ENCODE assay signal across 19 cellular contexts in genomic region chr18:75111673-75112485, GRCh38.
DNase-seq lines count a peak whose midpoint lies in the region; ATAC-seq and TF ChIP-seq lines count a peak whose summit lies in the region.
"Had no signal": no experiment of that assay in that cellular context is flagged by ENCODE, and none has a peak within 500 bp of the region (broad histone marks: within the 10 kb centered on the region; RNA-seq: fewer than 3 reads in every experiment).

No MANE protein-coding gene starts in this region.

- CTCF ChIA-PET in PC-3 (lab: Charles Lee), result no interaction called here

- ATAC-seq in PC-3 (no peak; the same call in none of the 2 replicates), GM21526 (IDR thresholded peaks at IDR 0.05; ENCODE audit: low FRiP score, unreplicated experiment) (no peak)
- no peak for ATAC-seq in activated T-cell treated with anti-CD3 and anti-CD28 coated beads, Interleukin-2, amount 50 U/mL, for 72 hours (replicated peaks in 1 of 2)
- ATAC-seq: body of pancreas, heart right ventricle had no signal

- no peaks in the 10 kb centered on the region for H3K4me1 Mint-ChIP-seq in activated T-cell treated with anti-CD3 and anti-CD28 coated beads, Interleukin-2, amount 50 U/mL, for 72 hours (ENCODE audit: low read depth)
- H3K4me1 Mint-ChIP-seq: activated naive CD4-positive, alpha-beta T cell treated with anti-CD3 and anti-CD28 coated beads, Interleukin-2, amount 50 U/mL, for 24 hours had no signal

- H3K4me2 ChIP-seq in PC-3 (ENCODE audit: low read length), result peak overlapping the region; percentile 26

- DNase-seq in ACHN (peak; percentile 14), HT1080 (ENCODE audit: low read depth) (peak; percentile 24), PC-3 (peak; percentile 45), iris pigment epithelial cell (ENCODE audit: low read depth) (peak; percentile 21)
- DNase-seq in stimulated activated CD4-positive, alpha-beta T cell treated with anti-CD3 and anti-CD28 coated beads, Interleukin-15, amount 100 ng/mL, for 24 hours, result no peak
- no peak for DNase-seq in activated naive CD4-positive, alpha-beta T cell treated with anti-CD3 and anti-CD28 coated beads, Interleukin-2, amount 50 U/mL, for 16 hours
- no peak for DNase-seq in activated T-cell treated with anti-CD3 and anti-CD28 coated beads, Interleukin-2, amount 50 U/mL, for 72 hours
- DNase-seq: activated CD4-positive, CD25-positive, alpha-beta regulatory T cell treated with anti-CD3 and anti-CD28 coated beads, Interleukin-2, amount 50 U/mL, for 72 hours; AML-193; body of pancreas; heart right ventricle; MG63; NK-92 treated with Interleukin-12 subunit alpha and Interleukin-12 subunit beta, amount 100 ng/mL, for 24 hours; SHP77 treated with DMSO at 0.1 percent for 48 hours; stimulated activated CD4-positive, alpha-beta T cell treated with anti-CD3 and anti-CD28 coated beads, Interleukin-2, amount 100 ng/mL, for 24 hours had no signal

- POLR2A ChIA-PET in PC-3 (lab: Charles Lee; ENCODE audit: unreplicated experiment), result no interaction called here

- no peaks in the 10 kb centered on the region for H3K27me3 Mint-ChIP-seq in activated T-cell treated with anti-CD3 and anti-CD28 coated beads, Interleukin-2, amount 50 U/mL, for 72 hours (ENCODE audit: low read depth)

- no peak overlapping the region for H3K9ac ChIP-seq in PC-3 (ENCODE audit: low read length)

- H4K20me1 ChIP-seq in PC-3 (ENCODE audit: low read length), result no peaks in the 10 kb centered on the region

- H3K9me2 ChIP-seq in PC-3 (replicated peaks; ENCODE audit: low read length), result no peaks in the 10 kb centered on the region

- intact Hi-C loops in PC-3 (cut with micrococcal nuclease), result no loop called here

- TF ChIP-seq CTCF in PC-3 (conservative IDR thresholded peaks at IDR 0.05; ENCODE audit: low read depth, low read length), result no peak

- in situ Hi-C loops in ACHN (cut with HindIII; ENCODE audit: low pct_ligation_motif_present, low pct_unique_long_range_greater_than_20kb, low sequenced_read_pairs), result no loop called here

- peaks cover 16% of the 10 kb centered on the region for H3K27me3 ChIP-seq in PC-3 (ENCODE audit: low read length)
- H3K27me3 ChIP-seq: body of pancreas, MG63, right atrium auricular region had no signal

- H3K36me3 Mint-ChIP-seq in activated T-cell treated with anti-CD3 and anti-CD28 coated beads, Interleukin-2, amount 50 U/mL, for 72 hours (ENCODE audit: insufficient read depth in 2 of 2), result no peaks in the 10 kb centered on the region
- H3K36me3 Mint-ChIP-seq: activated naive CD4-positive, alpha-beta T cell treated with anti-CD3 and anti-CD28 coated beads, Interleukin-2, amount 50 U/mL, for 24 hours had no signal

- H3K4me3 ChIP-seq in PC-3 (ENCODE audit: low read length), result no peak overlapping the region
- H3K4me3 ChIP-seq: body of pancreas, heart right ventricle, MG63, right atrium auricular region, suprapubic skin had no signal

- no peak overlapping the region for H3K27ac ChIP-seq in PC-3 (ENCODE audit: low read length)
- H3K27ac ChIP-seq: body of pancreas, heart right ventricle, right atrium auricular region, suprapubic skin had no signal

- peaks cover 6% of the 10 kb centered on the region; the same call in 1 of the 2 replicates for H3K4me1 ChIP-seq in PC-3 (ENCODE audit: insufficient read depth, low read length)
- H3K4me1 ChIP-seq: body of pancreas, heart right ventricle, right atrium auricular region had no signal

- H3K9me3 ChIP-seq in PC-3 (ENCODE audit: low read length), result no peaks in the 10 kb centered on the region
- H3K9me3 ChIP-seq: body of pancreas, heart right ventricle, MG63, right atrium auricular region, suprapubic skin had no signal

- BruUV-seq in PC-3 (replicated peaks; lab: Mats Ljungman, UMichigan), result no TSS peak

- no peaks in the 10 kb centered on the region for H3K36me3 ChIP-seq in PC-3 (ENCODE audit: low read depth, low read length)
- H3K36me3 ChIP-seq: heart right ventricle, MG63, right atrium auricular region, suprapubic skin had no signal

- H3F3A ChIP-seq in PC-3 (ENCODE audit: low read length, unreplicated experiment), result no peaks in the 10 kb centered on the region

- no peak overlapping the region for H3K4me3 Mint-ChIP-seq in activated T-cell treated with anti-CD3 and anti-CD28 coated beads, Interleukin-2, amount 50 U/mL, for 72 hours
- H3K4me3 Mint-ChIP-seq: activated naive CD4-positive, alpha-beta T cell treated with anti-CD3 and anti-CD28 coated beads, Interleukin-2, amount 50 U/mL, for 24 hours had no signal

- no peaks in the 10 kb centered on the region for H3K9me3 Mint-ChIP-seq in activated T-cell treated with anti-CD3 and anti-CD28 coated beads, Interleukin-2, amount 50 U/mL, for 72 hours
- H3K9me3 Mint-ChIP-seq: activated naive CD4-positive, alpha-beta T cell treated with anti-CD3 and anti-CD28 coated beads, Interleukin-2, amount 50 U/mL, for 24 hours had no signal

- H3K27ac Mint-ChIP-seq in activated T-cell treated with anti-CD3 and anti-CD28 coated beads, Interleukin-2, amount 50 U/mL, for 72 hours, result no peak overlapping the region
- H3K27ac Mint-ChIP-seq: activated naive CD4-positive, alpha-beta T cell treated with anti-CD3 and anti-CD28 coated beads, Interleukin-2, amount 50 U/mL, for 24 hours had no signal

- no peaks in the 10 kb centered on the region for H3K79me2 ChIP-seq in PC-3 (ENCODE audit: low read length)

- no peak overlapping the region for H2AFZ ChIP-seq in PC-3 (ENCODE audit: low read length)

Comparison
In these comparisons a context has a peak if more than half of its experiments do, and no peak if none do; other contexts are left out.
1. DNase-seq: peak in ACHN (single experiment), HT1080 (single experiment), PC-3 (single experiment) and iris pigment epithelial cell (single experiment); none in stimulated activated CD4-positive, alpha-beta T cell treated with anti-CD3 and anti-CD28 coated beads, Interleukin-15, amount 100 ng/mL, for 24 hours (single experiment), activated naive CD4-positive, alpha-beta T cell treated with anti-CD3 and anti-CD28 coated beads, Interleukin-2, amount 50 U/mL, for 16 hours (single experiment) and activated T-cell treated with anti-CD3 and anti-CD28 coated beads, Interleukin-2, amount 50 U/mL, for 72 hours (0 of 2).